Comparison of ENCODE assay signal across 2 cellular contexts in the genomic region with DNA sequence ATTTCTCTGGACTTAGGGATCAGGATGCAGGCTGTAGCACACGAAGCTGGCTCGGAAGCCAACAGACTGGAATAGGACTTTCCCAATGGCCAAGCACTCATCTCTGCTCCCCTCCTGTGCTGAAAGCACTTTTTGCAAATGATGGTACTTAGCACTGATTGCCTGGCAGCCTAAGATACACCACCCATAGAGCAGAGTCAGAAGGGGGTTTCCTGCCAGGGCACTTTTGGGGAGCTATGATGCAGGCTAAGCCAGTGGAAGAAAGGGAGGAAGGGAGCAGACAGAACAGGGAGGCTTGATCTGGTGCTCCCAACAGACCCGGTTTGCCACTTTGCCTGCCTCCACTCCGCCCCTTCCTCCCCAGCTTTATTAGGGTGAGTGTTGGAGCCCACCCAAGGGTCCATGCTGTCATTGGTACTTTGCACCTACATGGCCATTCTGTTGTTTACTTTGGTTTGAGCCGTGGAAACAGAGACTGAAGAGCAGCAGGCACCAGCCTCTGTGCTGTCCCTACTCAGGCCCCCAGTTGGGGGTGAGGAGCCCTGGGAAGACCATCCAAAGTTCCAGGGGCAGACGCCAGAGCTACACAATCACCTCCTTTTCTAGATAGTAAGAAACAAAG.
TF ChIP-seq lines count a peak whose summit lies in the region.

No MANE protein-coding gene starts in this region.

TF ChIP-seq in H1, 55 proteins besides CTCF, POLR2A, EP300 and RAD21:
- TF ChIP-seq TBP (IDR thresholded peaks at IDR 0.05; ENCODE audit: low read depth, low read length) (no peak), BRCA1 (IDR thresholded peaks at IDR 0.05; ENCODE audit: low read depth, low read length) (no peak), SIRT6 (IDR thresholded peaks at IDR 0.05; ENCODE audit: low read length) (no peak), GTF2F1 (IDR thresholded peaks at IDR 0.05; ENCODE audit: borderline replicate concordance, low read depth, low read length) (no peak), MAFK (IDR thresholded peaks at IDR 0.05; ENCODE audit: low read depth, low read length) (no peak), HDAC6 (IDR thresholded peaks at IDR 0.05; ENCODE audit: low read depth, low read length) (no peak), HDAC2 (IDR thresholded peaks at IDR 0.05; ENCODE audit: borderline replicate concordance in 1 of 2, low read depth in 2 of 2, low read length in 2 of 2) (no peak)

TF ChIP-seq in HepG2, 621 proteins besides CTCF, POLR2A, EP300 and RAD21 (continues in another document):
- TF ChIP-seq TOE1 (CRISPR knock-in tag; IDR thresholded peaks at IDR 0.05) (no peak), SOX13 (IDR thresholded peaks at IDR 0.05) (no peak), SOX13 (CRISPR knock-in tag; conservative IDR thresholded peaks at IDR 0.05 in 1 of 2, IDR thresholded peaks at IDR 0.05 in 1 of 2) (peak in 1 of 2 experiments; percentile 16; a peak in 1 of 4 replicates), ERF (CRISPR knock-in tag; IDR thresholded peaks at IDR 0.05) (no peak), ZNF230 (CRISPR knock-in tag; IDR thresholded peaks at IDR 0.05) (no peak), RAD51 (IDR thresholded peaks at IDR 0.05; ENCODE audit: borderline replicate concordance) (no peak), STAT5B (CRISPR knock-in tag; IDR thresholded peaks at IDR 0.05) (no peak), THYN1 (CRISPR knock-in tag; IDR thresholded peaks at IDR 0.05; ENCODE audit: borderline replicate concordance, low read depth) (no peak), ZNF616 (CRISPR knock-in tag; IDR thresholded peaks at IDR 0.05; ENCODE audit: low read depth) (no peak), HNF4A (CRISPR knock-in tag; IDR thresholded peaks at IDR 0.05) (peak; percentile 87), ZNF510 (CRISPR knock-in tag; IDR thresholded peaks at IDR 0.05; ENCODE audit: low read depth) (no peak), ZNF614 (CRISPR knock-in tag; IDR thresholded peaks at IDR 0.05; ENCODE audit: borderline replicate concordance) (no peak), FOXK2 (IDR thresholded peaks at IDR 0.05) (no peak), CAMTA2 (CRISPR knock-in tag; IDR thresholded peaks at IDR 0.05; ENCODE audit: borderline replicate concordance) (no peak), NFKB2 (CRISPR knock-in tag; IDR thresholded peaks at IDR 0.05; ENCODE audit: borderline replicate concordance) (no peak), ISL2 (CRISPR knock-in tag; IDR thresholded peaks at IDR 0.05) (no peak), ZNF569 (CRISPR knock-in tag; IDR thresholded peaks at IDR 0.05; ENCODE audit: borderline replicate concordance) (no peak), NRL (CRISPR knock-in tag; IDR thresholded peaks at IDR 0.05; ENCODE audit: borderline replicate concordance) (no peak), ZNF501 (CRISPR knock-in tag; IDR thresholded peaks at IDR 0.05) (no peak; the same call in 1 of the 2 replicates), ZFP62 (CRISPR knock-in tag; IDR thresholded peaks at IDR 0.05) (no peak), ZNF605 (CRISPR knock-in tag; IDR thresholded peaks at IDR 0.05) (0 out of 2 replicates have a peak, but pooled peaks have one; percentile 38), MAFG (CRISPR knock-in tag; IDR thresholded peaks at IDR 0.05) (no peak), GATAD1 (CRISPR knock-in tag; IDR thresholded peaks at IDR 0.05) (no peak), SP4 (CRISPR knock-in tag; IDR thresholded peaks at IDR 0.05) (no peak), NFYC (CRISPR knock-in tag; IDR thresholded peaks at IDR 0.05) (no peak), RORA (CRISPR knock-in tag; IDR thresholded peaks at IDR 0.05) (no peak), PHF21A (CRISPR knock-in tag; IDR thresholded peaks at IDR 0.05) (peak; percentile 72), NONO (IDR thresholded peaks at IDR 0.05) (no peak), NONO (CRISPR knock-in tag; conservative IDR thresholded peaks at IDR 0.05) (no peak)
- TF ChIP-seq, protein P1, sequence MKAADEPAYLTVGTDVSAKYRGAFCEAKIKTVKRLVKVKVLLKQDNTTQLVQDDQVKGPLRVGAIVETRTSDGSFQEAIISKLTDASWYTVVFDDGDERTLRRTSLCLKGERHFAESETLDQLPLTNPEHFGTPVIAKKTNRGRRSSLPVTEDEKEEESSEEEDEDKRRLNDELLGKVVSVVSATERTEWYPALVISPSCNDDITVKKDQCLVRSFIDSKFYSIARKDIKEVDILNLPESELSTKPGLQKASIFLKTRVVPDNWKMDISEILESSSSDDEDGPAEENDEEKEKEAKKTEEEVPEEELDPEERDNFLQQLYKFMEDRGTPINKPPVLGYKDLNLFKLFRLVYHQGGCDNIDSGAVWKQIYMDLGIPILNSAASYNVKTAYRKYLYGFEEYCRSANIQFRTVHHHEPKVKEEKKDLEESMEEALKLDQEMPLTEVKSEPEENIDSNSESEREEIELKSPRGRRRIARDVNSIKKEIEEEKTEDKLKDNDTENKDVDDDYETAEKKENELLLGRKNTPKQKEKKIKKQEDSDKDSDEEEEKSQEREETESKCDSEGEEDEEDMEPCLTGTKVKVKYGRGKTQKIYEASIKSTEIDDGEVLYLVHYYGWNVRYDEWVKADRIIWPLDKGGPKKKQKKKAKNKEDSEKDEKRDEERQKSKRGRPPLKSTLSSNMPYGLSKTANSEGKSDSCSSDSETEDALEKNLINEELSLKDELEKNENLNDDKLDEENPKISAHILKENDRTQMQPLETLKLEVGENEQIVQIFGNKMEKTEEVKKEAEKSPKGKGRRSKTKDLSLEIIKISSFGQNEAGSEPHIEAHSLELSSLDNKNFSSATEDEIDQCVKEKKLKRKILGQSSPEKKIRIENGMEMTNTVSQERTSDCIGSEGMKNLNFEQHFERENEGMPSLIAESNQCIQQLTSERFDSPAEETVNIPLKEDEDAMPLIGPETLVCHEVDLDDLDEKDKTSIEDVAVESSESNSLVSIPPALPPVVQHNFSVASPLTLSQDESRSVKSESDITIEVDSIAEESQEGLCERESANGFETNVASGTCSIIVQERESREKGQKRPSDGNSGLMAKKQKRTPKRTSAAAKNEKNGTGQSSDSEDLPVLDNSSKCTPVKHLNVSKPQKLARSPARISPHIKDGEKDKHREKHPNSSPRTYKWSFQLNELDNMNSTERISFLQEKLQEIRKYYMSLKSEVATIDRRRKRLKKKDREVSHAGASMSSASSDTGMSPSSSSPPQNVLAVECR (CRISPR knock-in tag; IDR thresholded peaks at IDR 0.05; ENCODE audit: borderline replicate concordance): peak; percentile 47; the same call in 1 of the 2 replicates
- TF ChIP-seq, protein P2, sequence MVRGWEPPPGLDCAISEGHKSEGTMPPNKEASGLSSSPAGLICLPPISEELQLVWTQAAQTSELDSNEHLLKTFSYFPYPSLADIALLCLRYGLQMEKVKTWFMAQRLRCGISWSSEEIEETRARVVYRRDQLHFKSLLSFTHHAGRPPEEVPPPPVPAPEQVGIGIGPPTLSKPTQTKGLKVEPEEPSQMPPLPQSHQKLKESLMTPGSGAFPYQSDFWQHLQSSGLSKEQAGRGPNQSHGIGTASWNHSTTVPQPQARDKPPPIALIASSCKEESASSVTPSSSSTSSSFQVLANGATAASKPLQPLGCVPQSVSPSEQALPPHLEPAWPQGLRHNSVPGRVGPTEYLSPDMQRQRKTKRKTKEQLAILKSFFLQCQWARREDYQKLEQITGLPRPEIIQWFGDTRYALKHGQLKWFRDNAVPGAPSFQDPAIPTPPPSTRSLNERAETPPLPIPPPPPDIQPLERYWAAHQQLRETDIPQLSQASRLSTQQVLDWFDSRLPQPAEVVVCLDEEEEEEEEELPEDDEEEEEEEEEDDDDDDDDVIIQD (CRISPR knock-in tag; IDR thresholded peaks at IDR 0.05; ENCODE audit: low read depth): no peak
- TF ChIP-seq, protein P3, sequence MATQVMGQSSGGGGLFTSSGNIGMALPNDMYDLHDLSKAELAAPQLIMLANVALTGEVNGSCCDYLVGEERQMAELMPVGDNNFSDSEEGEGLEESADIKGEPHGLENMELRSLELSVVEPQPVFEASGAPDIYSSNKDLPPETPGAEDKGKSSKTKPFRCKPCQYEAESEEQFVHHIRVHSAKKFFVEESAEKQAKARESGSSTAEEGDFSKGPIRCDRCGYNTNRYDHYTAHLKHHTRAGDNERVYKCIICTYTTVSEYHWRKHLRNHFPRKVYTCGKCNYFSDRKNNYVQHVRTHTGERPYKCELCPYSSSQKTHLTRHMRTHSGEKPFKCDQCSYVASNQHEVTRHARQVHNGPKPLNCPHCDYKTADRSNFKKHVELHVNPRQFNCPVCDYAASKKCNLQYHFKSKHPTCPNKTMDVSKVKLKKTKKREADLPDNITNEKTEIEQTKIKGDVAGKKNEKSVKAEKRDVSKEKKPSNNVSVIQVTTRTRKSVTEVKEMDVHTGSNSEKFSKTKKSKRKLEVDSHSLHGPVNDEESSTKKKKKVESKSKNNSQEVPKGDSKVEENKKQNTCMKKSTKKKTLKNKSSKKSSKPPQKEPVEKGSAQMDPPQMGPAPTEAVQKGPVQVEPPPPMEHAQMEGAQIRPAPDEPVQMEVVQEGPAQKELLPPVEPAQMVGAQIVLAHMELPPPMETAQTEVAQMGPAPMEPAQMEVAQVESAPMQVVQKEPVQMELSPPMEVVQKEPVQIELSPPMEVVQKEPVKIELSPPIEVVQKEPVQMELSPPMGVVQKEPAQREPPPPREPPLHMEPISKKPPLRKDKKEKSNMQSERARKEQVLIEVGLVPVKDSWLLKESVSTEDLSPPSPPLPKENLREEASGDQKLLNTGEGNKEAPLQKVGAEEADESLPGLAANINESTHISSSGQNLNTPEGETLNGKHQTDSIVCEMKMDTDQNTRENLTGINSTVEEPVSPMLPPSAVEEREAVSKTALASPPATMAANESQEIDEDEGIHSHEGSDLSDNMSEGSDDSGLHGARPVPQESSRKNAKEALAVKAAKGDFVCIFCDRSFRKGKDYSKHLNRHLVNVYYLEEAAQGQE (IDR thresholded peaks at IDR 0.05; ENCODE audit: borderline replicate concordance in 1 of 2, low read depth in 1 of 2, low read length in 2 of 2): no peak
- TF ChIP-seq, protein P4, sequence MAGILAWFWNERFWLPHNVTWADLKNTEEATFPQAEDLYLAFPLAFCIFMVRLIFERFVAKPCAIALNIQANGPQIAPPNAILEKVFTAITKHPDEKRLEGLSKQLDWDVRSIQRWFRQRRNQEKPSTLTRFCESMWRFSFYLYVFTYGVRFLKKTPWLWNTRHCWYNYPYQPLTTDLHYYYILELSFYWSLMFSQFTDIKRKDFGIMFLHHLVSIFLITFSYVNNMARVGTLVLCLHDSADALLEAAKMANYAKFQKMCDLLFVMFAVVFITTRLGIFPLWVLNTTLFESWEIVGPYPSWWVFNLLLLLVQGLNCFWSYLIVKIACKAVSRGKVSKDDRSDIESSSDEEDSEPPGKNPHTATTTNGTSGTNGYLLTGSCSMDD (CRISPR knock-in tag; IDR thresholded peaks at IDR 0.05): no peak
- TF ChIP-seq, protein P5, sequence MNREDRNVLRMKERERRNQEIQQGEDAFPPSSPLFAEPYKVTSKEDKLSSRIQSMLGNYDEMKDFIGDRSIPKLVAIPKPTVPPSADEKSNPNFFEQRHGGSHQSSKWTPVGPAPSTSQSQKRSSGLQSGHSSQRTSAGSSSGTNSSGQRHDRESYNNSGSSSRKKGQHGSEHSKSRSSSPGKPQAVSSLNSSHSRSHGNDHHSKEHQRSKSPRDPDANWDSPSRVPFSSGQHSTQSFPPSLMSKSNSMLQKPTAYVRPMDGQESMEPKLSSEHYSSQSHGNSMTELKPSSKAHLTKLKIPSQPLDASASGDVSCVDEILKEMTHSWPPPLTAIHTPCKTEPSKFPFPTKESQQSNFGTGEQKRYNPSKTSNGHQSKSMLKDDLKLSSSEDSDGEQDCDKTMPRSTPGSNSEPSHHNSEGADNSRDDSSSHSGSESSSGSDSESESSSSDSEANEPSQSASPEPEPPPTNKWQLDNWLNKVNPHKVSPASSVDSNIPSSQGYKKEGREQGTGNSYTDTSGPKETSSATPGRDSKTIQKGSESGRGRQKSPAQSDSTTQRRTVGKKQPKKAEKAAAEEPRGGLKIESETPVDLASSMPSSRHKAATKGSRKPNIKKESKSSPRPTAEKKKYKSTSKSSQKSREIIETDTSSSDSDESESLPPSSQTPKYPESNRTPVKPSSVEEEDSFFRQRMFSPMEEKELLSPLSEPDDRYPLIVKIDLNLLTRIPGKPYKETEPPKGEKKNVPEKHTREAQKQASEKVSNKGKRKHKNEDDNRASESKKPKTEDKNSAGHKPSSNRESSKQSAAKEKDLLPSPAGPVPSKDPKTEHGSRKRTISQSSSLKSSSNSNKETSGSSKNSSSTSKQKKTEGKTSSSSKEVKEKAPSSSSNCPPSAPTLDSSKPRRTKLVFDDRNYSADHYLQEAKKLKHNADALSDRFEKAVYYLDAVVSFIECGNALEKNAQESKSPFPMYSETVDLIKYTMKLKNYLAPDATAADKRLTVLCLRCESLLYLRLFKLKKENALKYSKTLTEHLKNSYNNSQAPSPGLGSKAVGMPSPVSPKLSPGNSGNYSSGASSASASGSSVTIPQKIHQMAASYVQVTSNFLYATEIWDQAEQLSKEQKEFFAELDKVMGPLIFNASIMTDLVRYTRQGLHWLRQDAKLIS (CRISPR knock-in tag; IDR thresholded peaks at IDR 0.05): no peak
- TF ChIP-seq, protein P6, sequence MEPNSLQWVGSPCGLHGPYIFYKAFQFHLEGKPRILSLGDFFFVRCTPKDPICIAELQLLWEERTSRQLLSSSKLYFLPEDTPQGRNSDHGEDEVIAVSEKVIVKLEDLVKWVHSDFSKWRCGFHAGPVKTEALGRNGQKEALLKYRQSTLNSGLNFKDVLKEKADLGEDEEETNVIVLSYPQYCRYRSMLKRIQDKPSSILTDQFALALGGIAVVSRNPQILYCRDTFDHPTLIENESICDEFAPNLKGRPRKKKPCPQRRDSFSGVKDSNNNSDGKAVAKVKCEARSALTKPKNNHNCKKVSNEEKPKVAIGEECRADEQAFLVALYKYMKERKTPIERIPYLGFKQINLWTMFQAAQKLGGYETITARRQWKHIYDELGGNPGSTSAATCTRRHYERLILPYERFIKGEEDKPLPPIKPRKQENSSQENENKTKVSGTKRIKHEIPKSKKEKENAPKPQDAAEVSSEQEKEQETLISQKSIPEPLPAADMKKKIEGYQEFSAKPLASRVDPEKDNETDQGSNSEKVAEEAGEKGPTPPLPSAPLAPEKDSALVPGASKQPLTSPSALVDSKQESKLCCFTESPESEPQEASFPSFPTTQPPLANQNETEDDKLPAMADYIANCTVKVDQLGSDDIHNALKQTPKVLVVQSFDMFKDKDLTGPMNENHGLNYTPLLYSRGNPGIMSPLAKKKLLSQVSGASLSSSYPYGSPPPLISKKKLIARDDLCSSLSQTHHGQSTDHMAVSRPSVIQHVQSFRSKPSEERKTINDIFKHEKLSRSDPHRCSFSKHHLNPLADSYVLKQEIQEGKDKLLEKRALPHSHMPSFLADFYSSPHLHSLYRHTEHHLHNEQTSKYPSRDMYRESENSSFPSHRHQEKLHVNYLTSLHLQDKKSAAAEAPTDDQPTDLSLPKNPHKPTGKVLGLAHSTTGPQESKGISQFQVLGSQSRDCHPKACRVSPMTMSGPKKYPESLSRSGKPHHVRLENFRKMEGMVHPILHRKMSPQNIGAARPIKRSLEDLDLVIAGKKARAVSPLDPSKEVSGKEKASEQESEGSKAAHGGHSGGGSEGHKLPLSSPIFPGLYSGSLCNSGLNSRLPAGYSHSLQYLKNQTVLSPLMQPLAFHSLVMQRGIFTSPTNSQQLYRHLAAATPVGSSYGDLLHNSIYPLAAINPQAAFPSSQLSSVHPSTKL (CRISPR knock-in tag; IDR thresholded peaks at IDR 0.05): peak; percentile 26; the same call in 1 of the 2 replicates
- TF ChIP-seq, protein P7, sequence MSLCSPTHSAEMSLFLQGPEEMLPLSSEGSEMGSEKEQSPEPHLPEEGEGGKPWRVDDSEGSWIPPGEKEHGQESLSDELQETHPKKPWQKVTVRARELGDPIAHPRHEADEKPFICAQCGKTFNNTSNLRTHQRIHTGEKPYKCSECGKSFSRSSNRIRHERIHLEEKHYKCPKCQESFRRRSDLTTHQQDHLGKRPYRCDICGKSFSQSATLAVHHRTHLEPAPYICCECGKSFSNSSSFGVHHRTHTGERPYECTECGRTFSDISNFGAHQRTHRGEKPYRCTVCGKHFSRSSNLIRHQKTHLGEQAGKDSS (CRISPR knock-in tag; IDR thresholded peaks at IDR 0.05; ENCODE audit: borderline replicate concordance, low read depth): no peak
